Comparison of ENCODE assay signal across 22 cellular contexts in genomic region chr12:65408448-65408847, GRCh38.
DNase-seq lines count a peak whose midpoint lies in the region; ATAC-seq and TF ChIP-seq lines count a peak whose summit lies in the region.
"Had no signal": no experiment of that assay in that cellular context is flagged by ENCODE, and none has a peak within 500 bp of the region (broad histone marks: within the 10 kb centered on the region; RNA-seq: fewer than 3 reads in every experiment).

No MANE protein-coding gene starts in this region.

- no peaks in the 10 kb centered on the region; the same call in 1 of the 2 replicates for H3K9me2 ChIP-seq in GM23338 (ENCODE audit: insufficient read depth)

- H3K79me2 ChIP-seq in GM23338 (replicated peaks; ENCODE audit: insufficient read depth) = no peaks in the 10 kb centered on the region

- no peaks in the 10 kb centered on the region for H3K4me1 ChIP-seq in GM23338 (ENCODE audit: insufficient read depth)
- H3K4me1 ChIP-seq: BE2C, BLaER1 had no signal

- no peak overlapping the region for H3K4me2 ChIP-seq in GM23338
- H3K4me2 ChIP-seq: BLaER1 had no signal

- H3K4me1 Mint-ChIP-seq in GM23338 = no peaks in the 10 kb centered on the region
- H3K4me1 Mint-ChIP-seq: CD4-positive, alpha-beta memory T cell; CD4-positive, CD25-positive, alpha-beta regulatory T cell; CD8-positive, alpha-beta memory T cell had no signal

- ATAC-seq in GM23338 (no peak), GM19351 (IDR thresholded peaks at IDR 0.05; ENCODE audit: unreplicated experiment) (no peak)
- ATAC-seq: GM12878 had no signal

- no peaks in the 10 kb centered on the region for H4K20me1 ChIP-seq in GM23338 (replicated peaks; ENCODE audit: insufficient read depth)
- H4K20me1 ChIP-seq: BLaER1 had no signal

- no peaks in the 10 kb centered on the region; the same call in 1 of the 3 replicates for H3K36me3 Mint-ChIP-seq in GM23338 (ENCODE audit: low read depth)
- H3K36me3 Mint-ChIP-seq: CD4-positive, alpha-beta memory T cell; CD4-positive, CD25-positive, alpha-beta regulatory T cell; CD8-positive, alpha-beta memory T cell had no signal

- DNase-seq in Jurkat, Clone E6-1 (ENCODE audit: low read depth, low spot score) = peak; percentile 7
- DNase-seq in islet precursor cell (peak; percentile 78), GM23338 (ENCODE audit: low spot score) (no peak)
- DNase-seq in activated effector memory CD4-positive, alpha-beta T cell treated with anti-CD3 and anti-CD28 coated beads, Interleukin-2, amount 50 U/mL, for 16 hours = no peak
- DNase-seq: 8988T; ACHN; BE2C; C1 segment of cervical spinal cord; CD4-positive, alpha-beta memory T cell; CD4-positive, CD25-positive, alpha-beta regulatory T cell; CD8-positive, alpha-beta memory T cell; COR-L47; DMS 273 treated with DMSO at 0.1 percent for 48 hours; DMS153; DMS53; DMS79; DND-41; GDM1 had no signal

- no peaks in the 10 kb centered on the region for H3K27me3 ChIP-seq in GM23338 (ENCODE audit: insufficient read depth)
- H3K27me3 ChIP-seq: BE2C, BLaER1 had no signal

- TF ChIP-seq CTCF in GM23338 (conservative IDR thresholded peaks at IDR 0.05; ENCODE audit: low read depth in 2 of 2) = no peak

- H3K9me3 Mint-ChIP-seq in GM23338 = no peaks in the 10 kb centered on the region; the same call in 1 of the 3 replicates

- H3K4me3 ChIP-seq in Jurkat, Clone E6-1 (ENCODE audit: low read length) = no peak overlapping the region
- no peak overlapping the region for H3K4me3 ChIP-seq in GM23338
- H3K4me3 ChIP-seq: BLaER1, GM12878 had no signal

- H3F3A ChIP-seq in GM23338 (replicated peaks; ENCODE audit: low read depth) = no peaks in the 10 kb centered on the region

- no peak overlapping the region for H3K27ac ChIP-seq in GM23338 (ENCODE audit: low read depth)
- H3K27ac ChIP-seq: BLaER1 had no signal

- H3K4me3 Mint-ChIP-seq in GM23338 = no peak overlapping the region
- H3K4me3 Mint-ChIP-seq: CD14-positive monocyte; CD4-positive, alpha-beta memory T cell; CD4-positive, CD25-positive, alpha-beta regulatory T cell; CD8-positive, alpha-beta memory T cell had no signal

- H3K27me3 Mint-ChIP-seq in GM23338 (ENCODE audit: insufficient read depth, low read depth, poor library complexity) = no peaks in the 10 kb centered on the region
- H3K27me3 Mint-ChIP-seq: CD4-positive, CD25-positive, alpha-beta regulatory T cell had no signal

- H3K36me3 ChIP-seq in GM23338 (ENCODE audit: insufficient read depth) = 0 out of 2 replicates have a peak, but pooled peaks cover 5% of the 10 kb centered on the region
- H3K36me3 ChIP-seq: BE2C, BLaER1 had no signal

- H2AFZ ChIP-seq in GM23338 = no peak overlapping the region

- H3K27ac Mint-ChIP-seq in GM23338 = no peak overlapping the region
- H3K27ac Mint-ChIP-seq: CD14-positive monocyte; CD4-positive, alpha-beta memory T cell; CD4-positive, CD25-positive, alpha-beta regulatory T cell; CD8-positive, alpha-beta memory T cell had no signal

TF ChIP-seq in GM23338, 12 proteins besides CTCF, POLR2A, EP300 and RAD21 (continues in another document):
- TF ChIP-seq ETS1 (IDR thresholded peaks at IDR 0.05) = no peak
- TF ChIP-seq ZNF331 (CRISPR knock-in tag; IDR thresholded peaks at IDR 0.05; ENCODE audit: low read depth) = no peak
- TF ChIP-seq ZNF114 (CRISPR knock-in tag; IDR thresholded peaks at IDR 0.05) = no peak
- TF ChIP-seq EZH2 (IDR thresholded peaks at IDR 0.05; ENCODE audit: low read depth, unreplicated experiment) = no peak
- no peak for TF ChIP-seq NANOG (IDR thresholded peaks at IDR 0.05; ENCODE audit: borderline replicate concordance)
- no peak for TF ChIP-seq CREB1 (CRISPR knock-in tag; IDR thresholded peaks at IDR 0.05; ENCODE audit: low read depth)
- TF ChIP-seq JUNB (IDR thresholded peaks at IDR 0.05; ENCODE audit: unreplicated experiment) = no peak
- TF ChIP-seq EZH2phosphoT487 (IDR thresholded peaks at IDR 0.05; ENCODE audit: unreplicated experiment) = no peak
- no peak for TF ChIP-seq REST (IDR thresholded peaks at IDR 0.05; ENCODE audit: unreplicated experiment)

Comparison
In these comparisons a context has a peak if more than half of its experiments do, and no peak if none do; other contexts are left out.
1. DNase-seq: peak in Jurkat, Clone E6-1 (single experiment) and islet precursor cell (single experiment); none in GM23338 (single experiment) and activated effector memory CD4-positive, alpha-beta T cell treated with anti-CD3 and anti-CD28 coated beads, Interleukin-2, amount 50 U/mL, for 16 hours (single experiment).